Comparison of ENCODE assay signal across 8 cellular contexts in genomic region chr12:11981174-11981733, GRCh38.
DNase-seq lines count a peak whose midpoint lies in the region; ATAC-seq and TF ChIP-seq lines count a peak whose summit lies in the region.

No MANE protein-coding gene starts in this region.

- peak overlapping the region; percentile 100 for H3K27ac Mint-ChIP-seq in activated T-helper 17 cell treated with anti-CD3 and anti-CD28 coated beads, Interleukin-2, amount 50 U/mL, for 72 hours

- H3K27ac ChIP-seq in KOPT-K1 (ENCODE audit: low read depth, low read length, poor library complexity, severe bottlenecking) (peak overlapping the region; percentile 60), heart right ventricle (peak overlapping the region in 1 of 10 donors; percentile 64)

- H3K4me1 ChIP-seq in heart right ventricle = peaks cover 0 to 21% (median 0%) of the 10 kb centered on the region in 9 donors

- no peaks in the 10 kb centered on the region for H3K27me3 Mint-ChIP-seq in activated T-helper 17 cell treated with anti-CD3 and anti-CD28 coated beads, Interleukin-2, amount 50 U/mL, for 72 hours

- peaks cover 45% of the 10 kb centered on the region for H3K4me1 Mint-ChIP-seq in activated T-helper 17 cell treated with anti-CD3 and anti-CD28 coated beads, Interleukin-2, amount 50 U/mL, for 72 hours

- intact Hi-C loops in heart right ventricle (cut with DNase I) = no loop called here

- no peaks in the 10 kb centered on the region for H3K27me3 ChIP-seq in heart right ventricle

- DNase-seq in Daoy (ENCODE audit: low read depth) (peak; percentile 44), RKO (ENCODE audit: low spot score) (no peak), NCI-H1436 (lab: John Stamatoyannopoulos, UW) (no peak), heart right ventricle (no peak)
- peak; percentile 55 for DNase-seq in stimulated activated CD4-positive, alpha-beta T cell treated with anti-CD3 and anti-CD28 coated beads, Interleukin-4, amount 100 ng/mL, for 24 hours

- peaks cover 13% of the 10 kb centered on the region for H3K36me3 Mint-ChIP-seq in activated T-helper 17 cell treated with anti-CD3 and anti-CD28 coated beads, Interleukin-2, amount 50 U/mL, for 72 hours (ENCODE audit: low read depth)

- 79 to 82% methylated on average over 7 of the region's 7 CpGs for WGBS in heart right ventricle, 2 donors

- peak overlapping the region; percentile 85 for H3K4me3 Mint-ChIP-seq in activated T-helper 17 cell treated with anti-CD3 and anti-CD28 coated beads, Interleukin-2, amount 50 U/mL, for 72 hours

- ATAC-seq in GM21529 (IDR thresholded peaks at IDR 0.05; ENCODE audit: unreplicated experiment) = peak; percentile 82
- ATAC-seq in activated T-helper 17 cell treated with anti-CD3 and anti-CD28 coated beads, Interleukin-2, amount 50 U/mL, for 72 hours (replicated peaks) = peak; percentile 81
- no peak for ATAC-seq in heart right ventricle

- peaks cover 14% of the 10 kb centered on the region for H3K9me3 Mint-ChIP-seq in activated T-helper 17 cell treated with anti-CD3 and anti-CD28 coated beads, Interleukin-2, amount 50 U/mL, for 72 hours

- no peaks in the 10 kb centered on the region for H3K36me3 ChIP-seq in KOPT-K1 (ENCODE audit: insufficient read depth, low read length)
- H3K36me3 ChIP-seq in heart right ventricle = no peaks in the 10 kb centered on the region

- H3K9me3 ChIP-seq in KOPT-K1 (ENCODE audit: insufficient read depth, low read length, poor library complexity, severe bottlenecking) (no peaks in the 10 kb centered on the region), heart right ventricle (no peaks in the 10 kb centered on the region)

- TF ChIP-seq CTCF in heart right ventricle (IDR thresholded peaks at IDR 0.05) = no peak

- no peak overlapping the region for H3K4me3 ChIP-seq in heart right ventricle

Comparison
In these comparisons a context has a peak if more than half of its experiments do, and no peak if none do; other contexts are left out.
1. DNase-seq: peak in Daoy (single experiment) and stimulated activated CD4-positive, alpha-beta T cell treated with anti-CD3 and anti-CD28 coated beads, Interleukin-4, amount 100 ng/mL, for 24 hours (single experiment); none in RKO (single experiment), NCI-H1436 (single experiment) and heart right ventricle (0 of 2).
2. ATAC-seq: peak in GM21529 (single experiment) and activated T-helper 17 cell treated with anti-CD3 and anti-CD28 coated beads, Interleukin-2, amount 50 U/mL, for 72 hours (single experiment); none in heart right ventricle (0 of 8).